Comparison of ENCODE assay signal across 22 cellular contexts in the genomic region with DNA sequence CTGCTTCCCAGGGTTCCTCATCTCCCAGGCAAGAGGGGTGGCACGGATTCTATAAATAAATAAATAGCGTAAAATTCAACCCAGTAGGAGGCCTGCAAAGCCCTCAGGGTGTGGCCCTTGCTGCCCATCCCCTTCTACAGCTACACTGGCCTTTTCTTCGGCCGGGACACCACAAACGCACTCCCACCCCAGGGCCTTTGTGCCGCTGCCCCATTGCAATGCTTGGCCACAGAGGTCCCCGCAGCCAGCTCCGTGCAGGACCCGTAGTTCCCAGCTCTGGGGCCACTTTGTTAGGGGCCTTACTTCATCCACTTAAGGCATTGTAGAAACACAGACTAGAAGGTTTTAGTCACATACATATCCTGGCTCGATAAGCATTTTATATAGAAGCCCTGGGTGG.
"Had no signal": no experiment of that assay in that cellular context is flagged by ENCODE, and none has a peak within 500 bp of the region (broad histone marks: within the 10 kb centered on the region; RNA-seq: fewer than 3 reads in every experiment).

No MANE protein-coding gene starts in this region.

- DNase-seq: colonic mucosa; cortex of kidney; dermis blood vessel endothelial cell; dorsolateral prefrontal cortex; effector CD4-positive, alpha-beta T cell; effector CD8-positive, alpha-beta T cell; effector memory CD4-positive, alpha-beta T cell; effector memory CD8-positive, alpha-beta T cell; endodermal cell; esophagus squamous epithelium; foreskin fibroblast; foreskin keratinocyte; foreskin melanocyte; gastrocnemius medialis; glutamatergic neuron; heart left ventricle; heart right ventricle had no signal

- H3K27me3 ChIP-seq: colonic mucosa, dorsolateral prefrontal cortex, esophagus squamous epithelium, foreskin keratinocyte, gastrocnemius medialis, heart left ventricle had no signal

- H3K4me1 ChIP-seq: colonic mucosa, foreskin keratinocyte, gastrocnemius medialis had no signal

- ATAC-seq: effector memory CD8-positive, alpha-beta T cell; esophagus mucosa; foreskin keratinocyte; gastrocnemius medialis; gastroesophageal sphincter; heart left ventricle; heart right ventricle had no signal

- H3K4me3 ChIP-seq: colonic mucosa, coronary artery, dorsolateral prefrontal cortex, esophagus muscularis mucosa, esophagus squamous epithelium, gastrocnemius medialis, gastroesophageal sphincter, heart left ventricle, heart right ventricle had no signal

- H3K36me3 ChIP-seq: colonic mucosa, esophagus muscularis mucosa, esophagus squamous epithelium, gastrocnemius medialis, gastroesophageal sphincter, heart left ventricle, heart right ventricle had no signal

- H3K27ac ChIP-seq: colonic mucosa, coronary artery, dorsolateral prefrontal cortex, epithelial cell of prostate, esophagus muscularis mucosa, esophagus squamous epithelium, foreskin keratinocyte, gastrocnemius medialis, gastroesophageal sphincter, heart left ventricle, heart right ventricle had no signal

- H3K9me3 ChIP-seq: colonic mucosa, esophagus muscularis mucosa, esophagus squamous epithelium, gastrocnemius medialis, gastroesophageal sphincter, heart left ventricle, heart right ventricle had no signal
